Comparison of ENCODE assay signal across 21 cellular contexts in the genomic region with DNA sequence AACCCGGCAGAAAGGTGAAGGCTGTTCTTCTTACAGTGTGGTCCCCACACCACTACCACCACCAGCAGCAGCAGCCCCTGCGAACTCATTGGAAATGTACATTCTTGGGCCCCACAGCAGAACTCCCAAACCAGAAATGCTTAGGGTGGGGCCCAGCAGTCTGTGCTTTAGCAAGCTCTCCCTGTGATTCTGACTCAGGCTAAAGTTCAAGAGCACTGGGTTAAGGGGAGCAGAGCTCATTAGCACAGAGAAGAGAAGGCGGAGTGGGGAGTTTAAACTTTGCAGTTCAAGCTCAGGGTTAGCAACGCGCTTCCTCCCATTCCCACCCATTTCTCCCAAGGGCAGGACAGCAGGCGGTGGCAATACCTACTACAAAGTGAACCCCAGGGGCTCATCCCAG.
"Had no signal": no experiment of that assay in that cellular context is flagged by ENCODE, and none has a peak within 500 bp of the region (broad histone marks: within the 10 kb centered on the region; RNA-seq: fewer than 3 reads in every experiment).

No MANE protein-coding gene starts in this region.

- H3K27ac Mint-ChIP-seq: activated CD4-positive, alpha-beta T cell treated with anti-CD3 and anti-CD28 coated beads, Interleukin-2, amount 10 ng/mL, durations not matched to agents 7 days and 5 days; activated T-cell treated with anti-CD3 and anti-CD28 coated beads, Interleukin-2, amount 50 U/mL, for 72 hours; memory B cell; naive thymus-derived CD4-positive, alpha-beta T cell had no signal

- H2AFZ ChIP-seq: neural progenitor cell had no signal

- H3K9me3 ChIP-seq: ascending aorta, left ventricle myocardium inferior, transverse colon had no signal

- DNase-seq: activated CD4-positive, alpha-beta T cell treated with anti-CD3 and anti-CD28 coated beads, Interleukin-2, amount 10 ng/mL, durations not matched to agents 7 days and 5 days; activated CD8-positive, alpha-beta memory T cell treated with anti-CD3 and anti-CD28 coated beads, Interleukin-2, amount 50 U/mL, for 4 hours; activated effector memory CD4-positive, alpha-beta T cell treated with anti-CD3 and anti-CD28 coated beads, Interleukin-2, amount 50 U/mL, for 16 hours; activated naive CD4-positive, alpha-beta T cell treated with anti-CD3 and anti-CD28 coated beads, Interleukin-2, amount 50 U/mL, for 16 hours; activated T-cell treated with anti-CD3 and anti-CD28 coated beads, Interleukin-2, amount 50 U/mL, for 72 hours; effector memory CD4-positive, alpha-beta T cell; foreskin melanocyte; left ventricle myocardium inferior; naive thymus-derived CD4-positive, alpha-beta T cell; stimulated activated CD4-positive, alpha-beta T cell treated with anti-CD3 and anti-CD28 coated beads, Interleukin-12 subunit alpha, Interleukin-12 subunit beta, amount 100 ng/mL, for 4 hours; stimulated activated CD4-positive, alpha-beta T cell treated with anti-CD3 and anti-CD28 coated beads, Interleukin-1b, Interleukin-23, amount 100 ng/mL, for 48 hours; stimulated activated CD8-positive, alpha-beta memory T cell treated with anti-CD3 and anti-CD28 coated beads, Interleukin-4, amount 100 ng/mL, for 48 hours; stimulated activated naive CD4-positive, alpha-beta T cell; T1000; transverse colon had no signal

- H3K4me3 Mint-ChIP-seq: activated CD4-positive, alpha-beta T cell treated with anti-CD3 and anti-CD28 coated beads, Interleukin-2, amount 10 ng/mL, durations not matched to agents 7 days and 5 days; activated T-cell treated with anti-CD3 and anti-CD28 coated beads, Interleukin-2, amount 50 U/mL, for 72 hours; memory B cell; naive thymus-derived CD4-positive, alpha-beta T cell; neural progenitor cell had no signal

- H3K4me1 ChIP-seq: ascending aorta, transverse colon had no signal

- H3K27ac ChIP-seq: ascending aorta, left ventricle myocardium inferior, neural progenitor cell, transverse colon had no signal

- H3K4me2 ChIP-seq: neural progenitor cell had no signal

- H3K27me3 ChIP-seq: ascending aorta, neural progenitor cell, transverse colon had no signal

- H3K9ac ChIP-seq: neural progenitor cell had no signal

- H3K36me3 ChIP-seq: ascending aorta, left ventricle myocardium inferior, neural progenitor cell, transverse colon had no signal

- H3K4me3 ChIP-seq: ascending aorta, left ventricle myocardium inferior, neural progenitor cell, transverse colon had no signal

- H3K4me1 Mint-ChIP-seq: activated CD4-positive, alpha-beta T cell treated with anti-CD3 and anti-CD28 coated beads, Interleukin-2, amount 10 ng/mL, durations not matched to agents 7 days and 5 days; memory B cell had no signal

- H3K9me3 Mint-ChIP-seq: memory B cell had no signal

- H3K36me3 Mint-ChIP-seq: memory B cell; naive thymus-derived CD4-positive, alpha-beta T cell; neural progenitor cell had no signal

- FAIRE-seq: bronchial epithelial cell, endothelial cell of umbilical vein had no signal

- ATAC-seq: activated CD4-positive, CD25-positive, alpha-beta regulatory T cell treated with anti-CD3 and anti-CD28 coated beads, Interleukin-2, amount 50 U/mL, for 24 hours; activated T-cell treated with anti-CD3 and anti-CD28 coated beads, Interleukin-2, amount 50 U/mL, for 72 hours; naive thymus-derived CD4-positive, alpha-beta T cell had no signal
